ENCODE assay signal across 8 cellular contexts in genomic region chr5:139560752-139561654, GRCh38. TPM values are rescaled to one million over a fixed set of nuclear protein-coding genes. Genes with fewer than 3 reads are reported as not detected.
DNase-seq lines count a peak whose midpoint lies in the region; ATAC-seq and TF ChIP-seq lines count a peak whose summit lies in the region.

Gene UBE2D2, plus strand, starts transcription at chr5:139561339. Its CDS starts 453 bp downstream, at chr5:139561792.

- H3K27me3 ChIP-seq in H7 (ENCODE audit: control insufficient read depth, insufficient read depth, low read length), result no peaks in the 10 kb centered on the region

- peak; percentile 91 to 98 (median 92) for ATAC-seq in natural killer cell

- TF ChIP-seq POLR2A in Raji (IDR thresholded peaks at IDR 0.05; ENCODE audit: insufficient read depth, low read depth, low read length), result peak; percentile 92

- peak within 1 kb of the TSS; percentile 89 for H3K4me3 Mint-ChIP-seq in natural killer cell

- peak within 1 kb of the TSS; percentile 94 for H3K4me3 ChIP-seq in H7 (ENCODE audit: insufficient read depth, low read depth, low read length)

- peaks cover 32 to 34% of the 10 kb centered on the region in 2 donors for H3K4me1 Mint-ChIP-seq in natural killer cell

- H3K27me3 Mint-ChIP-seq in natural killer cell (ENCODE audit: low read depth in 2 of 2), result no peaks in the 10 kb centered on the region

- intact Hi-C loops in natural killer cell (cut with micrococcal nuclease), result loop anchor here (2.0 to 10.0 kb wide), 2 partner anchors 42 to 134 kb away; no protein-coding TSS in a partner anchor

- no peaks in the 10 kb centered on the region for H3K9me3 Mint-ChIP-seq in natural killer cell

- DNase-seq in ELR (ENCODE audit: low read depth) (peak; percentile 98), H7 (peak; percentile 99), M059J (ENCODE audit: low read depth) (peak; percentile 93), fibroblast of peridontal ligament (ENCODE audit: extremely low read depth) (peak; percentile 97), natural killer cell (peak; percentile 96)
- peak; percentile 95 for DNase-seq in activated T-helper 9 cell treated with anti-CD3 and anti-CD28 coated beads, Interleukin-2, amount 50 U/mL, for 16 hours (ENCODE audit: low read depth)
- DNase-seq in stimulated activated naive CD4-positive, alpha-beta T cell (lab: John Stamatoyannopoulos, UW), result peak; percentile 94 to 99 (median 95)

- no peak for TF ChIP-seq CTCF in natural killer cell (IDR thresholded peaks at IDR 0.05)

- no peaks in the 10 kb centered on the region for H3K36me3 Mint-ChIP-seq in natural killer cell

- H3K27ac Mint-ChIP-seq in natural killer cell, result peak within 1 kb of the TSS; percentile 92 to 93

- H3K36me3 ChIP-seq in H7 (replicated peaks; ENCODE audit: control insufficient read depth, insufficient read depth, low read length), result no peaks in the 10 kb centered on the region; the same call in 1 of the 2 replicates

RNA-seq across cellular contexts. Expression of gene UBE2D2, which starts in this region (rescaled TPM):
- 150 and 167 TPM in 2 replicates for total RNA-seq in H7 (2014; rRNA removed; shearing (Covaris generic))
- 127 and 165 TPM in 2 replicates for total RNA-seq in M059J (2014; rRNA removed; shearing (Covaris generic))
- 100 to 1,000 TPM; 127 to 139 (median 131) TPM for total RNA-seq in natural killer cell

Comparison
In these comparisons a context has a peak if more than half of its experiments do, and no peak if none do; other contexts are left out.
1. Peak in every context shown above with its lines: DNase-seq, ATAC-seq and H3K4me3 ChIP-seq.